17 cellular contexts compared by ENCODE assay signal in genomic region chr3:119388577-119388976, GRCh38.
DNase-seq lines count a peak whose midpoint lies in the region; ATAC-seq and TF ChIP-seq lines count a peak whose summit lies in the region.
"Had no signal": no experiment of that assay in that cellular context is flagged by ENCODE, and none has a peak within 500 bp of the region (broad histone marks: within the 10 kb centered on the region; RNA-seq: fewer than 3 reads in every experiment).

No MANE protein-coding gene starts in this region.

- no peak overlapping the region for H3K9ac ChIP-seq in OCI-LY3 (ENCODE audit: low read length)
- H3K9ac ChIP-seq: BLaER1 had no signal

- TF ChIP-seq CTCF in BE2C (IDR thresholded peaks at IDR 0.05; ENCODE audit: low read depth, low read length) (peak; percentile 33), OCI-LY3 (IDR thresholded peaks at IDR 0.05; ENCODE audit: low read depth, low read length) (peak; percentile 27)

- no peaks in the 10 kb centered on the region for H3K4me1 ChIP-seq in BE2C
- no peaks in the 10 kb centered on the region for H3K4me1 ChIP-seq in OCI-LY3 (ENCODE audit: low read length)
- H3K4me1 ChIP-seq: ascending aorta, BLaER1, prostate gland had no signal

- intact Hi-C loops in posterior vena cava (cut with DNase I) = no loop called here

- no peak overlapping the region for H3K4me2 ChIP-seq in OCI-LY3 (ENCODE audit: low read length)
- H3K4me2 ChIP-seq: BLaER1 had no signal

- H3K27me3 ChIP-seq in BE2C = no peaks in the 10 kb centered on the region
- H3K27me3 ChIP-seq in OCI-LY3 (ENCODE audit: low read depth, low read length) = no peaks in the 10 kb centered on the region
- H3K27me3 ChIP-seq: ascending aorta, BLaER1 had no signal

- H2AFZ ChIP-seq in OCI-LY3 (ENCODE audit: low read depth, low read length) = no peak overlapping the region

- H3K27ac ChIP-seq in OCI-LY3 (ENCODE audit: low read length) = no peak overlapping the region
- H3K27ac ChIP-seq: ascending aorta, BLaER1, prostate gland had no signal

- H3K36me3 ChIP-seq in BE2C = no peaks in the 10 kb centered on the region
- peaks cover 19% of the 10 kb centered on the region for H3K36me3 ChIP-seq in OCI-LY3 (replicated peaks; ENCODE audit: low read depth, low read length)
- H3K36me3 ChIP-seq: BLaER1, prostate gland had no signal

- no peaks in the 10 kb centered on the region for H4K20me1 ChIP-seq in OCI-LY3 (ENCODE audit: insufficient read depth, low read length)
- H4K20me1 ChIP-seq: BLaER1 had no signal

- H3K9me3 ChIP-seq in BE2C (no peaks in the 10 kb centered on the region), OCI-LY3 (ENCODE audit: insufficient read depth, low read length) (no peaks in the 10 kb centered on the region)
- H3K9me3 ChIP-seq: ascending aorta, BLaER1, prostate gland had no signal

- H3K4me3 ChIP-seq in BE2C (ENCODE audit: low read depth, low read length) (no peak overlapping the region), OCI-LY3 (ENCODE audit: low read length) (no peak overlapping the region)
- H3K4me3 ChIP-seq: ascending aorta, BLaER1, prostate gland had no signal

- no peaks in the 10 kb centered on the region for H3K79me2 ChIP-seq in OCI-LY3 (ENCODE audit: low read length)

- no peak for DNase-seq in BE2C
- peak; percentile 54 for DNase-seq in astrocyte of the hippocampus (ENCODE audit: low read depth, low spot score)
- DNase-seq in iPS-NIHi7 (ENCODE audit: extremely low spot score) = peak; percentile 38
- no peak for DNase-seq in DMS79 treated with DMSO at 0.1 percent for 48 hours (lab: John Stamatoyannopoulos, UW)
- no peak for DNase-seq in posterior vena cava (ENCODE audit: low spot score)
- no peak for DNase-seq in activated CD4-positive, alpha-beta T cell treated with anti-CD3 and anti-CD28 coated beads for 48 hours
- DNase-seq: activated gamma-delta T cell, DMS153, hippocampal formation, NCI-H187 treated with DMSO at 0.1 percent for 48 hours, NCI-H510A had no signal

- no peak for ATAC-seq in GM18861 (IDR thresholded peaks at IDR 0.05; ENCODE audit: unreplicated experiment)
- ATAC-seq: activated CD4-positive, CD25-positive, alpha-beta regulatory T cell treated with anti-CD3 and anti-CD28 coated beads, Interleukin-2, amount 50 U/mL, for 24 hours had no signal

Comparison
In these comparisons a context has a peak if more than half of its experiments do, and no peak if none do; other contexts are left out.
1. DNase-seq: peak in astrocyte of the hippocampus (single experiment) and iPS-NIHi7 (single experiment); none in BE2C (single experiment), DMS79 treated with DMSO at 0.1 percent for 48 hours (single experiment), posterior vena cava (single experiment) and activated CD4-positive, alpha-beta T cell treated with anti-CD3 and anti-CD28 coated beads for 48 hours (single experiment).